8 cellular contexts compared by ENCODE assay signal in the genomic region with DNA sequence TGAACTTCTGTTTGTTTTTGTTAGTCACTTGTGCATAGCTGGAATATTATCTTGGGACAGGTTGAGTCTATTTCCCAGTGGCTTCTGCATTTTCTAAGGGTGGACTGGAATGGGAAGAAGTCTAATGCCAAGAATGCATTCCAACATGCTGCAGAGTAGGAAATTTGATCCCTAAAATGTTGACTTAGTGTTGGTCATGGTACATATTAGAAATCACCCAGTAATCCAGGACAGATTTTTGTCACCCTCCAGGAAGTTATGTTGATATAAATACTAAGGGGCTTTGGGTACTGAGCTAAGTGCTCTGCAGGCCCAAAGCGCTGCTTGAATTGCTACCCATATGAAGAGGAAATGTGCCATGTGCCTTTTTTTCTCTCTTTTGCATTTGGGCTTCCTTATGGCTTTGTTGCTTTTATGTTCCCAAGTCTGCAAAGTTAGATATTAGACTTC. TPM values are rescaled to one million over a fixed set of nuclear protein-coding genes. Genes with fewer than 3 reads are reported as not detected.
DNase-seq lines count a peak whose midpoint lies in the region; ATAC-seq, FAIRE-seq and TF ChIP-seq lines count a peak whose summit lies in the region.

No MANE protein-coding gene starts in this region.

- POLR2A ChIA-PET in RWPE1 (lab: Yijun Ruan, JAX; ENCODE audit: low non-redundant PET): no interaction called here

- peaks cover 0 to 3% of the 10 kb centered on the region in 2 donors for H3K36me3 ChIP-seq in small intestine (ENCODE audit: control insufficient read depth in 2 of 2, insufficient read depth in 2 of 2, low read length in 2 of 2)

- DNase-seq in NCI-H1092 treated with DMSO at 0.1 percent for 48 hours (lab: John Stamatoyannopoulos, UW) (peak; percentile 21), NCI-H1092 (lab: John Stamatoyannopoulos, UW) (no peak), RWPE1 (ENCODE audit: low spot score) (peak; percentile 67), fibroblast of villous mesenchyme (ENCODE audit: low read depth) (peak; percentile 55), small intestine (no peak), D341Med (ENCODE audit: low spot score) (no peak), iPS-NIHi7 (ENCODE audit: extremely low spot score) (no peak)

- no peaks in the 10 kb centered on the region for H3K9me3 ChIP-seq in small intestine (ENCODE audit: control insufficient read depth, low read depth)

- H3K4me3 ChIP-seq in fibroblast of villous mesenchyme (ENCODE audit: low read depth, low read length): no peak overlapping the region
- H3K4me3 ChIP-seq in small intestine (ENCODE audit: low read depth in 1 of 2, low read length in 2 of 2): no peak overlapping the region

- 24 to 58% (median 50%) methylated on average over 1 of the region's 1 CpG for WGBS in small intestine, 3 donors

- H3K4me1 ChIP-seq in small intestine (ENCODE audit: control insufficient read depth in 2 of 2, insufficient read depth in 1 of 2, low read depth in 1 of 2, low read length in 1 of 2): peaks cover 30 to 47% of the 10 kb centered on the region in 2 donors

- TF ChIP-seq CTCF in RWPE1 (conservative IDR thresholded peaks at IDR 0.05; ENCODE audit: low read depth) (no peak), fibroblast of villous mesenchyme (IDR thresholded peaks at IDR 0.05; ENCODE audit: insufficient read depth, low read depth, low read length) (no peak)

- no peak for ATAC-seq in GM21360 (IDR thresholded peaks at IDR 0.05; ENCODE audit: unreplicated experiment)

- no peak for FAIRE-seq in small intestine (lab: Jason Lieb, UNC)

- CTCF ChIA-PET in RWPE1 (lab: Yijun Ruan, JAX): interaction anchor here (0.7 kb wide), 1 partner anchor 29 kb away, joined by 3 read pairs; no protein-coding TSS in a partner anchor

- H3K27me3 ChIP-seq in small intestine (ENCODE audit: control insufficient read depth in 2 of 2, insufficient read depth in 2 of 2, low read length in 2 of 2): no peaks in the 10 kb centered on the region

- H3K27ac ChIP-seq in RWPE1: no peak overlapping the region
- peak overlapping the region; percentile 40 to 55 for H3K27ac ChIP-seq in small intestine (ENCODE audit: low read depth in 1 of 2, low read length in 1 of 2)

RNA-seq across cellular contexts. Expression of gene ARID1A, which starts 10.0 kb away (rescaled TPM):
- 24.8 and 31.1 TPM in 2 replicates for total RNA-seq in fibroblast of villous mesenchyme
- polyA plus RNA-seq in small intestine: 10 to 100 TPM in 2 of 3 donors, 1 to 10 TPM in 1; 7.8 to 23.7 (median 13.6) TPM

Comparison
In these comparisons a context has a peak if more than half of its experiments do, and no peak if none do; other contexts are left out.
1. DNase-seq: peak in NCI-H1092 treated with DMSO at 0.1 percent for 48 hours (single experiment), RWPE1 (single experiment) and fibroblast of villous mesenchyme (single experiment); none in NCI-H1092 (single experiment), small intestine (single experiment), D341Med (single experiment) and iPS-NIHi7 (single experiment).